8 cellular contexts compared by ENCODE assay signal in genomic region chr11:95229199-95230053, GRCh38. TPM values are rescaled to one million over a fixed set of nuclear protein-coding genes. Genes with fewer than 3 reads are reported as not detected.
DNase-seq lines count a peak whose midpoint lies in the region; ATAC-seq and TF ChIP-seq lines count a peak whose summit lies in the region.

No MANE protein-coding gene starts in this region.

- H3K9me3 ChIP-seq in stomach smooth muscle (ENCODE audit: control insufficient read depth in 2 of 2, low read length in 2 of 2) = no peaks in the 10 kb centered on the region

- DNase-seq in DMS79 (lab: John Stamatoyannopoulos, UW) (peak; percentile 56), NCI-H1105 (lab: John Stamatoyannopoulos, UW) (peak; percentile 52), kidney epithelial cell (ENCODE audit: low read depth) (no peak)

- no peaks in the 10 kb centered on the region for H3K27me3 ChIP-seq in kidney epithelial cell (ENCODE audit: control insufficient read depth, insufficient read depth, low read length)
- no peaks in the 10 kb centered on the region for H3K27me3 ChIP-seq in stomach smooth muscle (ENCODE audit: control insufficient read depth in 1 of 2, insufficient read depth in 2 of 2, low read length in 2 of 2)

- H3K36me3 ChIP-seq in kidney epithelial cell (ENCODE audit: control insufficient read depth, insufficient read depth, low read length) (no peaks in the 10 kb centered on the region), stomach smooth muscle (ENCODE audit: control insufficient read depth in 2 of 2, insufficient read depth in 2 of 2, low read length in 2 of 2) (no peaks in the 10 kb centered on the region)

- no peak for TF ChIP-seq CTCF in kidney epithelial cell (IDR thresholded peaks at IDR 0.05; ENCODE audit: insufficient read depth, low read length, poor library complexity, severe bottlenecking)

- ATAC-seq in HG02642 (IDR thresholded peaks at IDR 0.05; ENCODE audit: poor library complexity, unreplicated experiment) (no peak), HG02798 (IDR thresholded peaks at IDR 0.05; ENCODE audit: poor library complexity, unreplicated experiment) (no peak), HG03196 (IDR thresholded peaks at IDR 0.05; ENCODE audit: unreplicated experiment) (no peak)

- H3K4me1 ChIP-seq in stomach smooth muscle (ENCODE audit: control insufficient read depth, insufficient read depth, low read length) = peaks cover 2% of the 10 kb centered on the region

- H3K4me3 ChIP-seq in kidney epithelial cell (ENCODE audit: low read depth, low read length) (peak overlapping the region; percentile 91), stomach smooth muscle (ENCODE audit: low read length in 2 of 2) (peak overlapping the region; percentile 57 to 85)

- H3K27ac ChIP-seq in angular gyrus (ENCODE audit: low read depth, low read length) = peak overlapping the region; percentile 78
- peak overlapping the region; percentile 37 for H3K27ac ChIP-seq in stomach smooth muscle (ENCODE audit: low read length)

- peak overlapping the region; percentile 59 to 71 for H3K9ac ChIP-seq in stomach smooth muscle (ENCODE audit: low read length in 2 of 2)

RNA-seq across cellular contexts. Expression of gene SESN3, which starts 1.6 kb away (rescaled TPM):
- 4.7 TPM in 2 replicates for total RNA-seq in kidney epithelial cell
